2 cellular contexts compared by ENCODE assay signal in genomic region chr19:46692918-46693722, GRCh38.
TF ChIP-seq lines count a peak whose summit lies in the region.

No MANE protein-coding gene starts in this region.

TF ChIP-seq in IMR-90, 13 proteins besides CTCF, POLR2A, EP300 and RAD21:
- TF ChIP-seq CHD1 (IDR thresholded peaks at IDR 0.05; ENCODE audit: low read depth, low read length): no peak
- no peak for TF ChIP-seq MAZ (IDR thresholded peaks at IDR 0.05; ENCODE audit: borderline replicate concordance, low read depth, low read length)
- TF ChIP-seq RFX5 (IDR thresholded peaks at IDR 0.05; ENCODE audit: low read depth, low read length): no peak
- TF ChIP-seq CEBPB (IDR thresholded peaks at IDR 0.05; ENCODE audit: low read depth, low read length): peak; percentile 46; the same call in 1 of the 2 replicates
- no peak for TF ChIP-seq FOS (IDR thresholded peaks at IDR 0.05; ENCODE audit: low read depth, low read length)
- no peak for TF ChIP-seq ELK1 (IDR thresholded peaks at IDR 0.05; ENCODE audit: borderline replicate concordance, low read depth, low read length)
TF ChIP-seq in IMR-90: peak in this region for 1.

TF ChIP-seq in HEK293T, 16 proteins besides CTCF, POLR2A, EP300 and RAD21:
- TF ChIP-seq FOXA1 (IDR thresholded peaks at IDR 0.05) (no peak), TARDBP (IDR thresholded peaks at IDR 0.05) (no peak), PKNOX1 (IDR thresholded peaks at IDR 0.05) (no peak), NFRKB (IDR thresholded peaks at IDR 0.05) (no peak), FOXK2 (IDR thresholded peaks at IDR 0.05) (no peak), L3MBTL2 (conservative IDR thresholded peaks at IDR 0.05) (no peak), FOXM1 (IDR thresholded peaks at IDR 0.05; ENCODE audit: borderline replicate concordance) (no peak), LEF1 (IDR thresholded peaks at IDR 0.05; ENCODE audit: borderline replicate concordance) (no peak), HDGF (IDR thresholded peaks at IDR 0.05; ENCODE audit: borderline replicate concordance) (no peak), ARNT (IDR thresholded peaks at IDR 0.05) (no peak)
TF ChIP-seq in HEK293T: peak in this region for 0.
